Comparison of ENCODE assay signal across 16 cellular contexts in the genomic region with DNA sequence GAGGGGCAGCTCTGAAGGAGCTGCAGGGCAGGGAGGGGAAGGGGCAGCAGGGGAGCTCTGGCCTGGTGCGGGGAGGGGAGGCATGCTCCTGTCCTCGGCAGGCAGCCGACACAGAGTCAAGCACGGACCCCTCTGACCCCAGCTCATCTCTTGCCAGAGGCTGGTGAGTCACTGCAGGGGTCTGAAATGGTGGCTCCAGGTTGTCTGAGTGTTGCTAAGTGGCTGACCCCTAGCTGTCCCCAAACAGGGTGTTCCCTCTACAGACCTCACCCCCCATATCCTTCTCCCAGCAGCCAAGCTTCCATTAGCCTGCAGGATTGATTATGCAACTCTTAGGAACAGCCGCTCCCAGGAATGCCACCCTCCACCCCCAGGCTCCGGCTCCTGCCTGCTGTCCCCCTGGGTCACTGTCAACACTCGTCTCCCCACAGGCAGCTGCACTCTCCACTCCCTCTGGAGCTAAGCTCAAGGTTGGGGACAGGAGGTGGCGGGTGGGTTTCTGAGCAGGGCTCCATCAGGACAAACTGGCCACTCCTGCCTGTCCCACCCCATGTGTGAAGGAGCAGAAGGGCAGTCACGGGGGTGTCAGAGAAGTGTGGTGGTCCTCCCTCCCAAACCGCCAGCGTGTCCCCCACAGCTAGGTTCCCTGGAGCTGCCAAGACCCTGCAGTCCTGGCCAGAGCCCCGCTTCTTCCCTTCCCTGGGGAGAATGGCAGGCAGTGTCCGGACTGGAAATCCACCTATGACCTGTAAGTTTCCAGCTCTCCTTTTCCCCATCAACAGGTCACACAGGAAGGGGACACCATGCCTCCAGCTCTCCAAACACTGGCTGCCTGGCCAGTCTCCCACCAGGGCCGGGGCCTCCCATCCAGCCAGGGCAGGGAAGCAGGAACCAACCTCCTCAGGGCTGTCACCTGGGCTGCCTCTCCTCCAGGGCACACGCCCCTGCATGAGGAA. TPM values are rescaled to one million over a fixed set of nuclear protein-coding genes. Genes with fewer than 3 reads are reported as not detected.
A peak's percentile ranks its signal among the peaks of the same experiment; 100 is the strongest.
DNase-seq lines count a peak whose midpoint lies in the region; ATAC-seq and TF ChIP-seq lines count a peak whose summit lies in the region.
"Had no signal": no experiment of that assay in that cellular context is flagged by ENCODE, and none has a peak within 500 bp of the region (broad histone marks: within the 10 kb centered on the region; RNA-seq: fewer than 3 reads in every experiment).

No MANE protein-coding gene starts in this region.

- H3K14ac ChIP-seq in trophoblast cell (ENCODE audit: low read length) = peak overlapping the region; percentile 70

- H2BK120ac ChIP-seq in trophoblast cell (ENCODE audit: insufficient read depth, low read length, poor library complexity) = peak overlapping the region; percentile 98

- H3K27ac ChIP-seq in heart right ventricle = peak overlapping the region; percentile 87 to 99 (median 94)
- peak overlapping the region; percentile 90 for H3K27ac ChIP-seq in trophoblast cell (ENCODE audit: low read depth, low read length)
- H3K27ac ChIP-seq in caudate nucleus (ENCODE audit: low read depth, low read length) = no peak overlapping the region
- H3K27ac ChIP-seq: stomach had no signal

- H2AFZ ChIP-seq in trophoblast cell (ENCODE audit: insufficient read depth, low read length, poor library complexity) = peak overlapping the region; percentile 41

- peak; percentile 34 to 66 (median 42) for ATAC-seq in heart right ventricle
- ATAC-seq in HG03196 (IDR thresholded peaks at IDR 0.05; ENCODE audit: unreplicated experiment) = no peak
- no peak for ATAC-seq in HG03469 (IDR thresholded peaks at IDR 0.05; ENCODE audit: unreplicated experiment)

- TF ChIP-seq CTCF in heart right ventricle (IDR thresholded peaks at IDR 0.05) = no peak

- H3K27me3 ChIP-seq in heart right ventricle = no peaks in the 10 kb centered on the region
- H3K27me3 ChIP-seq in trophoblast cell (ENCODE audit: insufficient read depth, low read length) = no peaks in the 10 kb centered on the region
- H3K27me3 ChIP-seq: stomach had no signal

- 46 to 61% methylated on average over 15 of the region's 15 CpGs for WGBS in heart right ventricle, 2 donors
- no CpG with 5 or more reads among the region's 15 CpGs for WGBS in trophoblast cell (ENCODE audit: extremely low coverage, insufficient coverage, insufficient read length)

- H3K9ac ChIP-seq in trophoblast cell (ENCODE audit: low read length) = no peak overlapping the region

- H3K4me3 ChIP-seq in heart right ventricle = peak overlapping the region; percentile 27 to 70 (median 50)
- no peak overlapping the region for H3K4me3 ChIP-seq in trophoblast cell (ENCODE audit: low read depth, low read length)
- H3K4me3 ChIP-seq: GM12878, stomach had no signal

- H2AK5ac ChIP-seq in trophoblast cell (ENCODE audit: low read length) = peak overlapping the region; percentile 72

- intact Hi-C loops in heart right ventricle (cut with DNase I) = loop anchor here in 2 of 10 donors (5.0 to 10.0 kb wide), 2 partner anchors 35 to 52 kb away; no protein-coding TSS in a partner anchor

- peaks cover 15% of the 10 kb centered on the region for H3K79me2 ChIP-seq in trophoblast cell (ENCODE audit: control insufficient read depth, insufficient read depth, low read length, poor library complexity)

- peak overlapping the region; percentile 89 for H3K18ac ChIP-seq in trophoblast cell (ENCODE audit: low read length)

- H4K91ac ChIP-seq in trophoblast cell (ENCODE audit: low read depth, low read length) = peak overlapping the region; percentile 99

- no peak for TF ChIP-seq POLR2A in erythroblast (IDR thresholded peaks at IDR 0.05; ENCODE audit: low read length)

- H3K79me1 ChIP-seq in trophoblast cell (ENCODE audit: low read length) = peaks cover 49% of the 10 kb centered on the region

- H2BK5ac ChIP-seq in trophoblast cell (ENCODE audit: low read depth, low read length, poor library complexity) = peak overlapping the region; percentile 94

- H3K4me2 ChIP-seq in trophoblast cell (ENCODE audit: low read length) = peak overlapping the region; percentile 34

- peak overlapping the region; percentile 81 for H3K4ac ChIP-seq in trophoblast cell (ENCODE audit: low read depth, low read length)

- H3K36me3 ChIP-seq in heart right ventricle (no peaks in the 10 kb centered on the region), trophoblast cell (ENCODE audit: control insufficient read depth in 1 of 2, insufficient read depth in 2 of 2, low read length in 2 of 2) (no peaks in the 10 kb centered on the region)
- H3K36me3 ChIP-seq: stomach had no signal

- H4K8ac ChIP-seq in trophoblast cell (ENCODE audit: low read depth, low read length) = peak overlapping the region; percentile 89

- peak overlapping the region; percentile 47 for H4K12ac ChIP-seq in trophoblast cell (ENCODE audit: low read depth, low read length)

- peak overlapping the region; percentile 94 for H2BK12ac ChIP-seq in trophoblast cell (ENCODE audit: low read length)

- DNase-seq in EH (ENCODE audit: low read depth) (peak; percentile 24), HuH-7.5 (ENCODE audit: low spot score) (peak; percentile 58), heart right ventricle (peak; percentile 43 to 58), trophoblast cell (no peak), caudate nucleus (lab: John Stamatoyannopoulos, UW) (no peak), erythroblast (lab: John Stamatoyannopoulos, UW) (no peak)
- DNase-seq: effector CD4-positive, alpha-beta T cell; GOT3; KBM-7; kidney glomerular epithelial cell; NCI-H1092; NCI-H2107; stomach had no signal

- no peak overlapping the region for H3K23ac ChIP-seq in trophoblast cell (ENCODE audit: low read length)

- H3K9me3 ChIP-seq in heart right ventricle (no peaks in the 10 kb centered on the region), trophoblast cell (ENCODE audit: insufficient read depth, low read depth, low read length) (no peaks in the 10 kb centered on the region)
- H3K9me3 ChIP-seq: stomach had no signal

- H3K4me1 ChIP-seq in heart right ventricle = peaks cover 0 to 54% (median 36%) of the 10 kb centered on the region in 9 donors
- H3K4me1 ChIP-seq in trophoblast cell (ENCODE audit: control insufficient read depth in 1 of 2, insufficient read depth in 2 of 2, low read length in 2 of 2) = peaks cover 35 to 40% of the 10 kb centered on the region in 2 experiments

RNA-seq across cellular contexts. Expression of a gene that starts 1.0 kb away (rescaled TPM):
- 100 to 1,000 TPM; 220 to 458 (median 262) TPM for total RNA-seq in heart right ventricle
- polyA plus RNA-seq in heart right ventricle = 10 to 100 TPM; 63.5 to 69.5 TPM
- 1.8 and 2.2 TPM in 2 replicates for polyA plus RNA-seq in trophoblast cell (2013)

RNA-seq across cellular contexts. Expression of a gene that starts 57.6 kb away (rescaled TPM):
- 1 to 10 TPM in 8 of 10 donors, under 1 TPM in 2; 0.56 to 2.7 (median 1.9) TPM for total RNA-seq in heart right ventricle
- 1 to 10 TPM; 2.5 TPM for polyA plus RNA-seq in heart right ventricle
- polyA plus RNA-seq in trophoblast cell (2013) = 51.5 and 52.0 TPM in 2 replicates

RNA-seq across cellular contexts. Expression of a gene that starts 58.1 kb away (rescaled TPM):
- total RNA-seq in heart right ventricle = 100 to 1,000 TPM in 1 of 10 donors, 10 to 100 TPM in 9; 73.9 to 106 (median 91.3) TPM
- polyA plus RNA-seq in heart right ventricle = 10 to 100 TPM; 12.7 to 36.7 TPM
- polyA plus RNA-seq in trophoblast cell (2013) = 95.6 and 98.7 TPM in 2 replicates

Comparison
In these comparisons a context has a peak if more than half of its experiments do, and no peak if none do; other contexts are left out.
1. DNase-seq: peak in EH (single experiment), HuH-7.5 (single experiment) and heart right ventricle (2 of 2); none in trophoblast cell (0 of 2), caudate nucleus (0 of 61) and erythroblast (0 of 2).
2. ATAC-seq: peak in heart right ventricle (8 of 8); none in HG03196 (single experiment) and HG03469 (single experiment).